In the genomic region with DNA sequence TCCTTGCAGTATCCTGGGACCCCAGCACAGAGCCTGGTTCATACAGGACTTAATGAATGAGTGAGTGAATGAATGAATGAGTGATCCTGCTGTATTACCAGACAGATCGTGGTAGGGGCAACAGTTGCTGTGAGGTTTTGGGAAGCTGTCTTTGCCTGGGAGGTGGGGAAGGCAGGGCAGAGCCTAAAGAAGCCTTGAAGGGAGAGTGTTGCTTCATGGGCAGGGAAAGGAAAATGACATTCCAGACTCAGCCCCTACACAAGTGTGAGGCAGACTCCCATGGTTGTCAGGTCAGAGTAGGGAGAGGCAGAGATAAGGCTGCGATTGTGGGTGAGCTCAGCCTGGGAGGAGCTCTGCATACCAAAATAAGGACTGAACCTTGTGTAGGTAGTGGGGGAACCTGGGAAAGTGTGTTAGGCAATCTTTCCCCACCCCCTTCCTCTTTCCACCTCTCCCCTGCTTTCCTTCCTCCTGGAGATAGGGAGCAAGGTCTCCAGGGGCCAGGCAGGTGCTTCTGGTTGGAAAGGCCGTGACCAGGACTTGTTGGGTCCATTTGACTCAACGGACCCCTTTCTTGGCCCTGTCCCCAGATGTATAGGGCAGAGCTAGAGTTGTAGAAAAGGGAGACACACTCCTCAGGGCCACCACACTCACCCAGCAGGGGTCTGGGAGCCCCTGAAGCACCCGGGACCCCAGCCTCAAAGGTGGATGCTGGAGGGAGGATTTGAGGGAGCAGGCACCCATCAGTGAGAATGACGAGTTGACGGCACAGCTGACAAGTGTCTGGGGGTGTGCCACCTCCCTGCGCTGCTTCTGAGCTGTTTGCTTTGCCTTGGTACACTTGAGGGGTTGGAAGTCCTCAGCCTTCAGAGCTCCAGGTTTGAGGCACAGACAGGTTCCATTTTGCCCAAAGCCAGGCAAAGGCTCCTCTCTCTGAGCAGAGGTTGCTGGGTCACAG, we compare ENCODE assay signal across 1 cellular context.
A peak's percentile ranks its signal among the peaks of the same experiment; 100 is the strongest.
TF ChIP-seq lines count a peak whose summit lies in the region.

No MANE protein-coding gene starts in this region.

TF ChIP-seq in HepG2, 621 proteins besides CTCF, POLR2A, EP300 and RAD21 (continued from another document and continues in another):
- TF ChIP-seq, protein P1, sequence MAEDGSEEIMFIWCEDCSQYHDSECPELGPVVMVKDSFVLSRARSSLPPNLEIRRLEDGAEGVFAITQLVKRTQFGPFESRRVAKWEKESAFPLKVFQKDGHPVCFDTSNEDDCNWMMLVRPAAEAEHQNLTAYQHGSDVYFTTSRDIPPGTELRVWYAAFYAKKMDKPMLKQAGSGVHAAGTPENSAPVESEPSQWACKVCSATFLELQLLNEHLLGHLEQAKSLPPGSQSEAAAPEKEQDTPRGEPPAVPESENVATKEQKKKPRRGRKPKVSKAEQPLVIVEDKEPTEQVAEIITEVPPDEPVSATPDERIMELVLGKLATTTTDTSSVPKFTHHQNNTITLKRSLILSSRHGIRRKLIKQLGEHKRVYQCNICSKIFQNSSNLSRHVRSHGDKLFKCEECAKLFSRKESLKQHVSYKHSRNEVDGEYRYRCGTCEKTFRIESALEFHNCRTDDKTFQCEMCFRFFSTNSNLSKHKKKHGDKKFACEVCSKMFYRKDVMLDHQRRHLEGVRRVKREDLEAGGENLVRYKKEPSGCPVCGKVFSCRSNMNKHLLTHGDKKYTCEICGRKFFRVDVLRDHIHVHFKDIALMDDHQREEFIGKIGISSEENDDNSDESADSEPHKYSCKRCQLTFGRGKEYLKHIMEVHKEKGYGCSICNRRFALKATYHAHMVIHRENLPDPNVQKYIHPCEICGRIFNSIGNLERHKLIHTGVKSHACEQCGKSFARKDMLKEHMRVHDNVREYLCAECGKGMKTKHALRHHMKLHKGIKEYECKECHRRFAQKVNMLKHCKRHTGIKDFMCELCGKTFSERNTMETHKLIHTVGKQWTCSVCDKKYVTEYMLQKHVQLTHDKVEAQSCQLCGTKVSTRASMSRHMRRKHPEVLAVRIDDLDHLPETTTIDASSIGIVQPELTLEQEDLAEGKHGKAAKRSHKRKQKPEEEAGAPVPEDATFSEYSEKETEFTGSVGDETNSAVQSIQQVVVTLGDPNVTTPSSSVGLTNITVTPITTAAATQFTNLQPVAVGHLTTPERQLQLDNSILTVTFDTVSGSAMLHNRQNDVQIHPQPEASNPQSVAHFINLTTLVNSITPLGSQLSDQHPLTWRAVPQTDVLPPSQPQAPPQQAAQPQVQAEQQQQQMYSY (CRISPR knock-in tag; IDR thresholded peaks at IDR 0.05), result no peak; the same call in 1 of the 2 replicates
- no peak; the same call in 1 of the 2 replicates for TF ChIP-seq POLR2G (IDR thresholded peaks at IDR 0.05; ENCODE audit: low read depth, low read length)
- TF ChIP-seq NR2F1 (CRISPR knock-in tag; IDR thresholded peaks at IDR 0.05), result no peak
- peak; percentile 71 for TF ChIP-seq HNF4A (CRISPR knock-in tag; IDR thresholded peaks at IDR 0.05)
- TF ChIP-seq, protein P2, sequence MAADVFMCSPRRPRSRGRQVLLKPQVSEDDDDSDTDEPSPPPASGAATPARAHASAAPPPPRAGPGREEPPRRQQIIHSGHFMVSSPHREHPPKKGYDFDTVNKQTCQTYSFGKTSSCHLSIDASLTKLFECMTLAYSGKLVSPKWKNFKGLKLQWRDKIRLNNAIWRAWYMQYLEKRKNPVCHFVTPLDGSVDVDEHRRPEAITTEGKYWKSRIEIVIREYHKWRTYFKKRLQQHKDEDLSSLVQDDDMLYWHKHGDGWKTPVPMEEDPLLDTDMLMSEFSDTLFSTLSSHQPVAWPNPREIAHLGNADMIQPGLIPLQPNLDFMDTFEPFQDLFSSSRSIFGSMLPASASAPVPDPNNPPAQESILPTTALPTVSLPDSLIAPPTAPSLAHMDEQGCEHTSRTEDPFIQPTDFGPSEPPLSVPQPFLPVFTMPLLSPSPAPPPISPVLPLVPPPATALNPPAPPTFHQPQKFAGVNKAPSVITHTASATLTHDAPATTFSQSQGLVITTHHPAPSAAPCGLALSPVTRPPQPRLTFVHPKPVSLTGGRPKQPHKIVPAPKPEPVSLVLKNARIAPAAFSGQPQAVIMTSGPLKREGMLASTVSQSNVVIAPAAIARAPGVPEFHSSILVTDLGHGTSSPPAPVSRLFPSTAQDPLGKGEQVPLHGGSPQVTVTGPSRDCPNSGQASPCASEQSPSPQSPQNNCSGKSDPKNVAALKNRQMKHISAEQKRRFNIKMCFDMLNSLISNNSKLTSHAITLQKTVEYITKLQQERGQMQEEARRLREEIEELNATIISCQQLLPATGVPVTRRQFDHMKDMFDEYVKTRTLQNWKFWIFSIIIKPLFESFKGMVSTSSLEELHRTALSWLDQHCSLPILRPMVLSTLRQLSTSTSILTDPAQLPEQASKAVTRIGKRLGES (CRISPR knock-in tag; IDR thresholded peaks at IDR 0.05; ENCODE audit: borderline replicate concordance), result no peak
- no peak for TF ChIP-seq CENPT (CRISPR knock-in tag; IDR thresholded peaks at IDR 0.05; ENCODE audit: low read depth)
- no peak for TF ChIP-seq TOE1 (CRISPR knock-in tag; IDR thresholded peaks at IDR 0.05)
- TF ChIP-seq ZEB1 (IDR thresholded peaks at IDR 0.05; ENCODE audit: insufficient replicate concordance, low read depth), result peak; percentile 91
- TF ChIP-seq, protein P3, sequence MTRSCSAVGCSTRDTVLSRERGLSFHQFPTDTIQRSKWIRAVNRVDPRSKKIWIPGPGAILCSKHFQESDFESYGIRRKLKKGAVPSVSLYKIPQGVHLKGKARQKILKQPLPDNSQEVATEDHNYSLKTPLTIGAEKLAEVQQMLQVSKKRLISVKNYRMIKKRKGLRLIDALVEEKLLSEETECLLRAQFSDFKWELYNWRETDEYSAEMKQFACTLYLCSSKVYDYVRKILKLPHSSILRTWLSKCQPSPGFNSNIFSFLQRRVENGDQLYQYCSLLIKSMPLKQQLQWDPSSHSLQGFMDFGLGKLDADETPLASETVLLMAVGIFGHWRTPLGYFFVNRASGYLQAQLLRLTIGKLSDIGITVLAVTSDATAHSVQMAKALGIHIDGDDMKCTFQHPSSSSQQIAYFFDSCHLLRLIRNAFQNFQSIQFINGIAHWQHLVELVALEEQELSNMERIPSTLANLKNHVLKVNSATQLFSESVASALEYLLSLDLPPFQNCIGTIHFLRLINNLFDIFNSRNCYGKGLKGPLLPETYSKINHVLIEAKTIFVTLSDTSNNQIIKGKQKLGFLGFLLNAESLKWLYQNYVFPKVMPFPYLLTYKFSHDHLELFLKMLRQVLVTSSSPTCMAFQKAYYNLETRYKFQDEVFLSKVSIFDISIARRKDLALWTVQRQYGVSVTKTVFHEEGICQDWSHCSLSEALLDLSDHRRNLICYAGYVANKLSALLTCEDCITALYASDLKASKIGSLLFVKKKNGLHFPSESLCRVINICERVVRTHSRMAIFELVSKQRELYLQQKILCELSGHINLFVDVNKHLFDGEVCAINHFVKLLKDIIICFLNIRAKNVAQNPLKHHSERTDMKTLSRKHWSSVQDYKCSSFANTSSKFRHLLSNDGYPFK (CRISPR knock-in tag; IDR thresholded peaks at IDR 0.05; ENCODE audit: borderline replicate concordance), result no peak; the same call in 1 of the 2 replicates
- TF ChIP-seq SIX4 (CRISPR knock-in tag; IDR thresholded peaks at IDR 0.05), result no peak
- no peak for TF ChIP-seq MTF1 (CRISPR knock-in tag; IDR thresholded peaks at IDR 0.05)
- peak; percentile 74 for TF ChIP-seq IKZF4 (CRISPR knock-in tag; IDR thresholded peaks at IDR 0.05; ENCODE audit: borderline replicate concordance, low read depth, not compliant biosample characterization)
- TF ChIP-seq RBFOX2 (IDR thresholded peaks at IDR 0.05; ENCODE audit: low read depth, low read length), result no peak
- TF ChIP-seq, protein P4, sequence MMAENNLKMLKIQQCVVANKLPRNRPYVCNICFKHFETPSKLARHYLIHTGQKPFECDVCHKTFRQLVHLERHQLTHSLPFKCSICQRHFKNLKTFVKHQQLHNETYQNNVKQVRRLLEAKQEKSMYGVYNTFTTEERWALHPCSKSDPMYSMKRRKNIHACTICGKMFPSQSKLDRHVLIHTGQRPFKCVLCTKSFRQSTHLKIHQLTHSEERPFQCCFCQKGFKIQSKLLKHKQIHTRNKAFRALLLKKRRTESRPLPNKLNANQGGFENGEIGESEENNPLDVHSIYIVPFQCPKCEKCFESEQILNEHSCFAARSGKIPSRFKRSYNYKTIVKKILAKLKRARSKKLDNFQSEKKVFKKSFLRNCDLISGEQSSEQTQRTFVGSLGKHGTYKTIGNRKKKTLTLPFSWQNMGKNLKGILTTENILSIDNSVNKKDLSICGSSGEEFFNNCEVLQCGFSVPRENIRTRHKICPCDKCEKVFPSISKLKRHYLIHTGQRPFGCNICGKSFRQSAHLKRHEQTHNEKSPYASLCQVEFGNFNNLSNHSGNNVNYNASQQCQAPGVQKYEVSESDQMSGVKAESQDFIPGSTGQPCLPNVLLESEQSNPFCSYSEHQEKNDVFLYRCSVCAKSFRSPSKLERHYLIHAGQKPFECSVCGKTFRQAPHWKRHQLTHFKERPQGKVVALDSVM (CRISPR knock-in tag; IDR thresholded peaks at IDR 0.05), result no peak; the same call in 1 of the 2 replicates
- TF ChIP-seq, protein P5, sequence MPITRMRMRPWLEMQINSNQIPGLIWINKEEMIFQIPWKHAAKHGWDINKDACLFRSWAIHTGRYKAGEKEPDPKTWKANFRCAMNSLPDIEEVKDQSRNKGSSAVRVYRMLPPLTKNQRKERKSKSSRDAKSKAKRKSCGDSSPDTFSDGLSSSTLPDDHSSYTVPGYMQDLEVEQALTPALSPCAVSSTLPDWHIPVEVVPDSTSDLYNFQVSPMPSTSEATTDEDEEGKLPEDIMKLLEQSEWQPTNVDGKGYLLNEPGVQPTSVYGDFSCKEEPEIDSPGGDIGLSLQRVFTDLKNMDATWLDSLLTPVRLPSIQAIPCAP (CRISPR knock-in tag; IDR thresholded peaks at IDR 0.05; ENCODE audit: low read depth), result no peak
- TF ChIP-seq PLRG1 (conservative IDR thresholded peaks at IDR 0.05), result no peak
- TF ChIP-seq, protein P6, sequence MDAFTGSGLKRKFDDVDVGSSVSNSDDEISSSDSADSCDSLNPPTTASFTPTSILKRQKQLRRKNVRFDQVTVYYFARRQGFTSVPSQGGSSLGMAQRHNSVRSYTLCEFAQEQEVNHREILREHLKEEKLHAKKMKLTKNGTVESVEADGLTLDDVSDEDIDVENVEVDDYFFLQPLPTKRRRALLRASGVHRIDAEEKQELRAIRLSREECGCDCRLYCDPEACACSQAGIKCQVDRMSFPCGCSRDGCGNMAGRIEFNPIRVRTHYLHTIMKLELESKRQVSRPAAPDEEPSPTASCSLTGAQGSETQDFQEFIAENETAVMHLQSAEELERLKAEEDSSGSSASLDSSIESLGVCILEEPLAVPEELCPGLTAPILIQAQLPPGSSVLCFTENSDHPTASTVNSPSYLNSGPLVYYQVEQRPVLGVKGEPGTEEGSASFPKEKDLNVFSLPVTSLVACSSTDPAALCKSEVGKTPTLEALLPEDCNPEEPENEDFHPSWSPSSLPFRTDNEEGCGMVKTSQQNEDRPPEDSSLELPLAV (CRISPR knock-in tag; conservative IDR thresholded peaks at IDR 0.05; ENCODE audit: low read depth), result no peak
- no peak for TF ChIP-seq SNRNP70 (IDR thresholded peaks at IDR 0.05; ENCODE audit: low read depth, low read length)
- TF ChIP-seq, protein P7, sequence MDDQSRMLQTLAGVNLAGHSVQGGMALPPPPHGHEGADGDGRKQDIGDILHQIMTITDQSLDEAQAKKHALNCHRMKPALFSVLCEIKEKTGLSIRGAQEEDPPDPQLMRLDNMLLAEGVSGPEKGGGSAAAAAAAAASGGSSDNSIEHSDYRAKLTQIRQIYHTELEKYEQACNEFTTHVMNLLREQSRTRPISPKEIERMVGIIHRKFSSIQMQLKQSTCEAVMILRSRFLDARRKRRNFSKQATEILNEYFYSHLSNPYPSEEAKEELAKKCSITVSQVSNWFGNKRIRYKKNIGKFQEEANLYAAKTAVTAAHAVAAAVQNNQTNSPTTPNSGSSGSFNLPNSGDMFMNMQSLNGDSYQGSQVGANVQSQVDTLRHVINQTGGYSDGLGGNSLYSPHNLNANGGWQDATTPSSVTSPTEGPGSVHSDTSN (CRISPR knock-in tag; IDR thresholded peaks at IDR 0.05; ENCODE audit: borderline replicate concordance), result no peak
- TF ChIP-seq ZKSCAN8 (CRISPR knock-in tag; IDR thresholded peaks at IDR 0.05; ENCODE audit: borderline replicate concordance), result peak; percentile 86; the same call in 1 of the 2 replicates
- no peak for TF ChIP-seq ZNF30 (CRISPR knock-in tag; IDR thresholded peaks at IDR 0.05)
- TF ChIP-seq EHMT2 (IDR thresholded peaks at IDR 0.05; ENCODE audit: borderline replicate concordance, low read depth, low read length), result no peak
- TF ChIP-seq, protein P8, sequence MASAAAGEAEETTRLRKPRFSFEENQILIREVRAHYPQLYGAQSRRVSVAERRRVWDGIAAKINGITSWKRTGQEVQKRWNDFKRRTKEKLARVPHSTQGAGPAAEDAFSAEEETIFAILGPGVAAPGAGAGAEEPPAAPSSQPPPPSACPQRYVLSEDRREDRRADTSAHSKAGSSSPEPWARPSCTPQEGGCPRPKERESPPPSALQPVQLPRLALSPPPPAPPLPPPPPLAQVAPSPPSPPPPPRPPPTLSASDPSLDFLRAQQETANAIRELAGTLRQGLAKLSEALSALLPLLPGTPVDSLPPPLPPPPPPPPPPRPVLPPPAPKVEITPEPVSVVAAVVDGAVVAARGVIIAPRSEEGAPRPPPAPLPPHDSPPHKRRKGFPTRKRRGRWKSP (CRISPR knock-in tag; IDR thresholded peaks at IDR 0.05), result 0 out of 2 replicates have a peak, but pooled peaks have one; percentile 11
- TF ChIP-seq IRX3 (CRISPR knock-in tag; IDR thresholded peaks at IDR 0.05; ENCODE audit: borderline replicate concordance, low read depth), result no peak
- TF ChIP-seq ZNF431 (CRISPR knock-in tag; IDR thresholded peaks at IDR 0.05; ENCODE audit: borderline replicate concordance, low read depth), result peak; percentile 85
- no peak for TF ChIP-seq SMAD3 (CRISPR knock-in tag; IDR thresholded peaks at IDR 0.05)
- TF ChIP-seq EED (CRISPR knock-in tag; IDR thresholded peaks at IDR 0.05), result no peak
- TF ChIP-seq HES4 (CRISPR knock-in tag; IDR thresholded peaks at IDR 0.05; ENCODE audit: borderline replicate concordance), result no peak; the same call in 1 of the 2 replicates
- TF ChIP-seq, protein P9, sequence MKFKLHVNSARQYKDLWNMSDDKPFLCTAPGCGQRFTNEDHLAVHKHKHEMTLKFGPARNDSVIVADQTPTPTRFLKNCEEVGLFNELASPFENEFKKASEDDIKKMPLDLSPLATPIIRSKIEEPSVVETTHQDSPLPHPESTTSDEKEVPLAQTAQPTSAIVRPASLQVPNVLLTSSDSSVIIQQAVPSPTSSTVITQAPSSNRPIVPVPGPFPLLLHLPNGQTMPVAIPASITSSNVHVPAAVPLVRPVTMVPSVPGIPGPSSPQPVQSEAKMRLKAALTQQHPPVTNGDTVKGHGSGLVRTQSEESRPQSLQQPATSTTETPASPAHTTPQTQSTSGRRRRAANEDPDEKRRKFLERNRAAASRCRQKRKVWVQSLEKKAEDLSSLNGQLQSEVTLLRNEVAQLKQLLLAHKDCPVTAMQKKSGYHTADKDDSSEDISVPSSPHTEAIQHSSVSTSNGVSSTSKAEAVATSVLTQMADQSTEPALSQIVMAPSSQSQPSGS (CRISPR knock-in tag; IDR thresholded peaks at IDR 0.05), result peak; percentile 86
- TF ChIP-seq ZNF746 (CRISPR knock-in tag; IDR thresholded peaks at IDR 0.05), result peak; percentile 75; the same call in 1 of the 2 replicates
- no peak for TF ChIP-seq ZNF841 (CRISPR knock-in tag; IDR thresholded peaks at IDR 0.05; ENCODE audit: borderline replicate concordance)
- TF ChIP-seq, protein P10, sequence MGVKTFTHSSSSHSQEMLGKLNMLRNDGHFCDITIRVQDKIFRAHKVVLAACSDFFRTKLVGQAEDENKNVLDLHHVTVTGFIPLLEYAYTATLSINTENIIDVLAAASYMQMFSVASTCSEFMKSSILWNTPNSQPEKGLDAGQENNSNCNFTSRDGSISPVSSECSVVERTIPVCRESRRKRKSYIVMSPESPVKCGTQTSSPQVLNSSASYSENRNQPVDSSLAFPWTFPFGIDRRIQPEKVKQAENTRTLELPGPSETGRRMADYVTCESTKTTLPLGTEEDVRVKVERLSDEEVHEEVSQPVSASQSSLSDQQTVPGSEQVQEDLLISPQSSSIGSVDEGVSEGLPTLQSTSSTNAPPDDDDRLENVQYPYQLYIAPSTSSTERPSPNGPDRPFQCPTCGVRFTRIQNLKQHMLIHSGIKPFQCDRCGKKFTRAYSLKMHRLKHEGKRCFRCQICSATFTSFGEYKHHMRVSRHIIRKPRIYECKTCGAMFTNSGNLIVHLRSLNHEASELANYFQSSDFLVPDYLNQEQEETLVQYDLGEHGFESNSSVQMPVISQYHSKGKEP (CRISPR knock-in tag; IDR thresholded peaks at IDR 0.05), result no peak
